In genomic region chrX:23634181-23634580, GRCh38 we compare ENCODE assay signal across 10 cellular contexts. TPM values are rescaled to one million over a fixed set of nuclear protein-coding genes. Genes with fewer than 3 reads are reported as not detected.
DNase-seq lines count a peak whose midpoint lies in the region; ATAC-seq and TF ChIP-seq lines count a peak whose summit lies in the region.
"Had no signal": no experiment of that assay in that cellular context is flagged by ENCODE, and none has a peak within 500 bp of the region (broad histone marks: within the 10 kb centered on the region; RNA-seq: fewer than 3 reads in every experiment).

No MANE protein-coding gene starts in this region.

- no peaks in the 10 kb centered on the region for H3K4me1 ChIP-seq in body of pancreas
- no peaks in the 10 kb centered on the region for H3K4me1 ChIP-seq in neural progenitor cell

- H3K4me3 ChIP-seq in body of pancreas (no peak overlapping the region), neural progenitor cell (no peak overlapping the region)

- no peaks in the 10 kb centered on the region for H3K4me1 Mint-ChIP-seq in neural progenitor cell

- H3K27ac ChIP-seq in body of pancreas = no peak overlapping the region
- no peak overlapping the region for H3K27ac ChIP-seq in neural progenitor cell

- H3K36me3 ChIP-seq in body of pancreas (replicated peaks in 1 of 2; ENCODE audit: insufficient read depth in 1 of 2, low read depth in 2 of 2) = no peaks in the 10 kb centered on the region
- no peaks in the 10 kb centered on the region for H3K36me3 ChIP-seq in neural progenitor cell

- no peak for TF ChIP-seq POLR2A in body of pancreas (IDR thresholded peaks at IDR 0.05)

- H3K9me3 Mint-ChIP-seq in neural progenitor cell = peaks cover 8% of the 10 kb centered on the region

- intact Hi-C loops in body of pancreas (cut with DNase I) = no loop called here

- no peak overlapping the region for H2AFZ ChIP-seq in neural progenitor cell (replicated peaks)

- no peak overlapping the region for H3K4me3 Mint-ChIP-seq in neural progenitor cell

- ATAC-seq in body of pancreas (no peak), HG03025 (IDR thresholded peaks at IDR 0.05; ENCODE audit: low FRiP score, unreplicated experiment) (no peak)

- WGBS in body of pancreas, 2 donors = 0% methylated on average over 1 of the region's 1 CpG

- DNase-seq in NCI-H1105 (lab: John Stamatoyannopoulos, UW) (peak; percentile 1), NCI-H1105 treated with DMSO at 0.1 percent for 48 hours (lab: John Stamatoyannopoulos, UW) (no peak), Kasumi-1 (lab: John Stamatoyannopoulos, UW) (peak; percentile 3), body of pancreas (no peak), neural progenitor cell (ENCODE audit: low spot score) (no peak), retina (no peak)
- DNase-seq in stimulated activated CD4-positive, alpha-beta T cell treated with anti-CD3 and anti-CD28 coated beads, Interleukin-1b, Interleukin-23, amount 100 ng/mL, for 48 hours = no peak
- DNase-seq: 8988T; activated CD4-positive, alpha-beta T cell treated with anti-CD3 and anti-CD28 coated beads, Interleukin-2, amount 50 U/mL, for 1 hour had no signal

- H3K9ac ChIP-seq in neural progenitor cell = no peak overlapping the region

- H3K27ac Mint-ChIP-seq in neural progenitor cell = no peak overlapping the region

- H4K20me1 ChIP-seq in neural progenitor cell (ENCODE audit: low read depth) = no peaks in the 10 kb centered on the region

- H3K27me3 Mint-ChIP-seq in neural progenitor cell (ENCODE audit: insufficient read depth, low read depth) = peaks cover 3% of the 10 kb centered on the region

- no peak overlapping the region for H3K4me2 ChIP-seq in neural progenitor cell

- H3K9me3 ChIP-seq in body of pancreas = no peaks in the 10 kb centered on the region
- H3K9me3 ChIP-seq in neural progenitor cell (ENCODE audit: low read depth) = no peaks in the 10 kb centered on the region

- TF ChIP-seq CTCF in body of pancreas (IDR thresholded peaks at IDR 0.05) (peak in 4 of 7 experiments; percentile 24 to 47 (median 41)), neural progenitor cell (IDR thresholded peaks at IDR 0.05) (peak; percentile 42)

- H3K79me2 ChIP-seq in neural progenitor cell (ENCODE audit: low read depth) = no peaks in the 10 kb centered on the region

- H3K27me3 ChIP-seq in body of pancreas (no peaks in the 10 kb centered on the region), neural progenitor cell (no peaks in the 10 kb centered on the region)

- H3K36me3 Mint-ChIP-seq in neural progenitor cell = no peaks in the 10 kb centered on the region

- no peaks in the 10 kb centered on the region for H3F3A ChIP-seq in neural progenitor cell (ENCODE audit: low read depth)

RNA-seq across cellular contexts. Expression of gene PRDX4, which starts 33.1 kb away (rescaled TPM):
- total RNA-seq in body of pancreas (100 to 1,000 TPM; 282 to 409 TPM), neural progenitor cell (ENCODE audit: low replicate concordance) (149 and 162 TPM in 2 replicates)

Comparison
In these comparisons a context has a peak if more than half of its experiments do, and no peak if none do; other contexts are left out.
1. DNase-seq: peak in NCI-H1105 (single experiment) and Kasumi-1 (2 of 2); none in NCI-H1105 treated with DMSO at 0.1 percent for 48 hours (single experiment), body of pancreas (0 of 4), neural progenitor cell (single experiment), retina (single experiment) and stimulated activated CD4-positive, alpha-beta T cell treated with anti-CD3 and anti-CD28 coated beads, Interleukin-1b, Interleukin-23, amount 100 ng/mL, for 48 hours (single experiment).